ENCODE assay signal across 8 cellular contexts in genomic region chr7:105012503-105013282, GRCh38. TPM values are rescaled to one million over a fixed set of nuclear protein-coding genes. Genes with fewer than 3 reads are reported as not detected.
DNase-seq lines count a peak whose midpoint lies in the region; ATAC-seq, FAIRE-seq and TF ChIP-seq lines count a peak whose summit lies in the region.

No MANE protein-coding gene starts in this region.

- H3K27me3 ChIP-seq in DOHH2 (ENCODE audit: control insufficient read depth, low read length), result no peaks in the 10 kb centered on the region
- no peaks in the 10 kb centered on the region for H3K27me3 ChIP-seq in GM23248 (replicated peaks; ENCODE audit: insufficient read depth)
- H3K27me3 ChIP-seq in Karpas-422 (ENCODE audit: low read length), result no peaks in the 10 kb centered on the region

- DNase-seq in GM23248 (peak; percentile 99), Karpas-422 (peak; percentile 99), RCC 7860 (ENCODE audit: low spot score) (peak; percentile 99), fibroblast of gingiva (ENCODE audit: low read depth) (peak; percentile 99), naive B cell (peak; percentile 100)
- DNase-seq in activated T-helper 1 cell treated with anti-CD3 and anti-CD28 coated beads, Interleukin-2, amount 50 U/mL, for 16 hours (ENCODE audit: low read depth in 1 of 2, low spot score in 1 of 2), result peak; percentile 99 to 100
- DNase-seq in stimulated activated effector memory CD8-positive, alpha-beta T cell treated with anti-CD3 and anti-CD28 coated beads, Interleukin-12 subunit alpha, Interleukin-12 subunit beta, amount 100 ng/mL, for 72 hours (ENCODE audit: low spot score in 2 of 2), result peak; percentile 98 to 100

- H4K20me1 ChIP-seq in DOHH2 (ENCODE audit: control insufficient read depth, insufficient read depth, low read depth, low read length), result peaks cover 52% of the 10 kb centered on the region
- peaks cover 9% of the 10 kb centered on the region; the same call in 1 of the 2 replicates for H4K20me1 ChIP-seq in GM23248 (ENCODE audit: insufficient read depth)
- H4K20me1 ChIP-seq in Karpas-422 (ENCODE audit: insufficient read depth, low read depth, low read length), result peaks cover 44% of the 10 kb centered on the region

- H3K36me3 Mint-ChIP-seq in naive B cell, result peaks cover 13 to 25% of the 10 kb centered on the region in 2 donors
- peaks cover 100% of the 10 kb centered on the region for H3K36me3 Mint-ChIP-seq in stimulated activated effector memory CD8-positive, alpha-beta T cell treated with anti-CD3 and anti-CD28 coated beads, Interleukin-12 subunit alpha, Interleukin-12 subunit beta, amount 100 ng/mL, for 72 hours

- in situ Hi-C loops in GM23248 (cut with MboI), result no loop called here

- H3K27ac ChIP-seq in DOHH2 (ENCODE audit: low read depth, low read length) (peak overlapping the region; percentile 88), GM23248 (peak overlapping the region; percentile 99), Karpas-422 (ENCODE audit: low read length) (peak overlapping the region; percentile 95)

- H3F3A ChIP-seq in DOHH2 (ENCODE audit: control insufficient read depth, insufficient read depth), result peaks cover 4% of the 10 kb centered on the region
- peaks cover 58% of the 10 kb centered on the region for H3F3A ChIP-seq in GM23248 (ENCODE audit: insufficient read depth)

- H3K9me3 ChIP-seq in DOHH2 (ENCODE audit: control insufficient read depth, insufficient read depth, low read length), result no peaks in the 10 kb centered on the region
- no peaks in the 10 kb centered on the region for H3K9me3 ChIP-seq in GM23248 (ENCODE audit: low read depth)
- no peaks in the 10 kb centered on the region for H3K9me3 ChIP-seq in Karpas-422 (ENCODE audit: low read length)

- H3K4me1 ChIP-seq in DOHH2 (ENCODE audit: control insufficient read depth, low read length) (peaks cover 49% of the 10 kb centered on the region), GM23248 (ENCODE audit: insufficient read depth) (peaks cover 31% of the 10 kb centered on the region; the same call in 1 of the 2 replicates), Karpas-422 (ENCODE audit: low read length) (peaks cover 57% of the 10 kb centered on the region)

- 1 to 2% methylated on average over 50 to 59 of the region's 59 CpGs for WGBS in GM23248 (ENCODE audit: low coverage in 1 of 2, low lambda C conversion rate in 2 of 2, missing lambda C conversion rate in 2 of 2), 2 experiments

- H3K9me2 ChIP-seq in DOHH2 (replicated peaks; ENCODE audit: control insufficient read depth, low read length) (no peaks in the 10 kb centered on the region), GM23248 (ENCODE audit: insufficient read depth) (no peaks in the 10 kb centered on the region), Karpas-422 (replicated peaks; ENCODE audit: insufficient read depth, low read length) (no peaks in the 10 kb centered on the region)

- H3K4me1 Mint-ChIP-seq in naive B cell, result peaks cover 42 to 71% (median 62%) of the 10 kb centered on the region in 3 donors
- H3K4me1 Mint-ChIP-seq in stimulated activated effector memory CD8-positive, alpha-beta T cell treated with anti-CD3 and anti-CD28 coated beads, Interleukin-12 subunit alpha, Interleukin-12 subunit beta, amount 100 ng/mL, for 72 hours, result peaks cover 45% of the 10 kb centered on the region

- H2AFZ ChIP-seq in GM23248 (no peak overlapping the region), Karpas-422 (ENCODE audit: low read length) (no peak overlapping the region)

- peak; percentile 66 for ATAC-seq in naive B cell (ENCODE audit: low read depth in 2 of 2)
- peak; percentile 81 for ATAC-seq in stimulated activated effector memory CD8-positive, alpha-beta T cell treated with anti-CD3 and anti-CD28 coated beads, Interleukin-12 subunit alpha, Interleukin-12 subunit beta, amount 100 ng/mL, for 72 hours

- H3K9ac ChIP-seq in GM23248, result peak overlapping the region; percentile 99
- H3K9ac ChIP-seq in Karpas-422 (ENCODE audit: low read length), result peak overlapping the region; percentile 99

- H3K9me3 Mint-ChIP-seq in naive B cell, result peaks cover 0 to 4% (median 0%) of the 10 kb centered on the region in 7 donors
- H3K9me3 Mint-ChIP-seq in stimulated activated effector memory CD8-positive, alpha-beta T cell treated with anti-CD3 and anti-CD28 coated beads, Interleukin-12 subunit alpha, Interleukin-12 subunit beta, amount 100 ng/mL, for 72 hours, result no peaks in the 10 kb centered on the region

- H3K79me2 ChIP-seq in DOHH2 (ENCODE audit: control insufficient read depth, low read length), result peaks cover 46% of the 10 kb centered on the region
- H3K79me2 ChIP-seq in GM23248 (ENCODE audit: insufficient read depth), result peaks cover 41% of the 10 kb centered on the region
- peaks cover 40% of the 10 kb centered on the region for H3K79me2 ChIP-seq in Karpas-422 (ENCODE audit: low read length)

- H3K36me3 ChIP-seq in DOHH2 (ENCODE audit: control insufficient read depth, low read length), result peaks cover 87% of the 10 kb centered on the region
- H3K36me3 ChIP-seq in GM23248 (ENCODE audit: low read depth), result 0 out of 2 replicates have a peak, but pooled peaks cover 3% of the 10 kb centered on the region
- H3K36me3 ChIP-seq in Karpas-422 (ENCODE audit: insufficient read depth, low read length), result peaks cover 23% of the 10 kb centered on the region; the same call in 1 of the 2 replicates

- H3K4me3 ChIP-seq in DOHH2 (ENCODE audit: low read length), result peak overlapping the region; percentile 84
- H3K4me3 ChIP-seq in GM23248, result peak overlapping the region; percentile 99
- H3K4me3 ChIP-seq in Karpas-422 (ENCODE audit: low read length), result peak overlapping the region; percentile 95

- H3K4me3 Mint-ChIP-seq in naive B cell, result peak overlapping the region; percentile 95 to 100 (median 99)
- H3K4me3 Mint-ChIP-seq in stimulated activated effector memory CD8-positive, alpha-beta T cell treated with anti-CD3 and anti-CD28 coated beads, Interleukin-12 subunit alpha, Interleukin-12 subunit beta, amount 100 ng/mL, for 72 hours, result peak overlapping the region; percentile 100

- FAIRE-seq in RCC 7860 (lab: Jason Lieb, UNC), result peak; percentile 80

- no peak for TF ChIP-seq CTCF in DOHH2 (IDR thresholded peaks at IDR 0.05; ENCODE audit: low read depth, low read length, poor library complexity, severe bottlenecking)

- H3K27ac Mint-ChIP-seq in naive B cell, result peak overlapping the region; percentile 100
- H3K27ac Mint-ChIP-seq in stimulated activated effector memory CD8-positive, alpha-beta T cell treated with anti-CD3 and anti-CD28 coated beads, Interleukin-12 subunit alpha, Interleukin-12 subunit beta, amount 100 ng/mL, for 72 hours, result peak overlapping the region; percentile 100

- H3K4me2 ChIP-seq in DOHH2 (ENCODE audit: low read length), result peak overlapping the region; percentile 77
- peak overlapping the region; percentile 95 for H3K4me2 ChIP-seq in GM23248 (ENCODE audit: unreplicated experiment)
- H3K4me2 ChIP-seq in Karpas-422 (ENCODE audit: low read depth, low read length, poor library complexity, severe bottlenecking), result peak overlapping the region; percentile 90

- peaks cover 0 to 8% (median 4%) of the 10 kb centered on the region in 3 donors for H3K27me3 Mint-ChIP-seq in naive B cell

RNA-seq across cellular contexts. Expression of gene KMT2E, which starts 1.3 kb away (rescaled TPM):
- 29.1 and 30.7 TPM in 2 replicates for total RNA-seq in GM23248 (2014; rRNA removed; shearing (Covaris generic))
- 63.2 and 63.5 TPM in 2 replicates for polyA plus RNA-seq in GM23248 (2016; fragmentation: Nextera tagmentation; extraction: Ambion mirVana)
- 95.3 and 107 TPM in 2 replicates for total RNA-seq in Karpas-422 (2014; rRNA removed; shearing (Covaris generic); ENCODE audit: low replicate concordance)
- 100 to 1,000 TPM; 165 to 343 (median 213) TPM for polyA plus RNA-seq in naive B cell (ENCODE audit: low read depth in 6 of 6)

Comparison
In these comparisons a context has a peak if more than half of its experiments do, and no peak if none do; other contexts are left out.
1. Peak in every context shown above with its lines: DNase-seq, ATAC-seq, H3K4me3 ChIP-seq and H3K27ac ChIP-seq.